8 cellular contexts compared by ENCODE assay signal in genomic region chr10:14010083-14010551, GRCh38.
DNase-seq lines count a peak whose midpoint lies in the region; ATAC-seq, FAIRE-seq and TF ChIP-seq lines count a peak whose summit lies in the region.

No MANE protein-coding gene starts in this region.

- no peaks in the 10 kb centered on the region for H3K9me3 ChIP-seq in CD8-positive, alpha-beta T cell (ENCODE audit: low read length)
- no peaks in the 10 kb centered on the region for H3K9me3 ChIP-seq in muscle layer of duodenum (ENCODE audit: control insufficient read depth in 1 of 2, low read length in 2 of 2)

- H3K4me3 Mint-ChIP-seq in CD8-positive, alpha-beta T cell, result peak overlapping the region; percentile 84

- no peak for DNase-seq in CD8-positive, alpha-beta T cell
- DNase-seq in brain microvascular endothelial cell (peak; percentile 71), NCI-H774 (lab: John Stamatoyannopoulos, UW) (no peak), NOMO-1 treated with DMSO at 0.1 percent for 48 hours (lab: John Stamatoyannopoulos, UW; ENCODE audit: unreplicated experiment) (no peak), GM19239 (ENCODE audit: insufficient read length, low spot score) (no peak)

- H3K27me3 Mint-ChIP-seq in CD8-positive, alpha-beta T cell (ENCODE audit: low read depth), result no peaks in the 10 kb centered on the region

- FAIRE-seq in GM19239 (lab: Jason Lieb, UNC), result no peak

- peaks cover 32% of the 10 kb centered on the region for H3K4me1 ChIP-seq in CD8-positive, alpha-beta T cell (ENCODE audit: insufficient read depth, low read length)
- H3K4me1 ChIP-seq in muscle layer of duodenum (ENCODE audit: control insufficient read depth in 1 of 2, insufficient read depth in 2 of 2, low read length in 2 of 2), result peaks cover 0 to 20% of the 10 kb centered on the region in 2 donors

- POLR2A ChIA-PET in CD8-positive, alpha-beta T cell (lab: Charles Lee), result no interaction called here

- peak overlapping the region; percentile 91 for H3K27ac Mint-ChIP-seq in CD8-positive, alpha-beta T cell

- peak overlapping the region; percentile 42 for H3K4me3 ChIP-seq in CD8-positive, alpha-beta T cell (ENCODE audit: low read depth, low read length)
- H3K4me3 ChIP-seq in brain microvascular endothelial cell (ENCODE audit: low read depth, low read length) (peak overlapping the region; percentile 59), muscle layer of duodenum (ENCODE audit: low read depth in 1 of 2, low read length in 2 of 2) (peak overlapping the region; percentile 28 to 52)

- in situ Hi-C loops in brain microvascular endothelial cell (cut with HindIII; ENCODE audit: low pct_ligation_motif_present, low sequenced_read_pairs), result no loop called here

- H3K27ac ChIP-seq in CD8-positive, alpha-beta T cell (ENCODE audit: low read depth, low read length), result no peak overlapping the region
- peak overlapping the region; percentile 99 for H3K27ac ChIP-seq in brain microvascular endothelial cell
- H3K27ac ChIP-seq in muscle layer of duodenum (ENCODE audit: low read length), result no peak overlapping the region

- no peaks in the 10 kb centered on the region for H3K9me3 Mint-ChIP-seq in CD8-positive, alpha-beta T cell

- no peaks in the 10 kb centered on the region for H3K36me3 ChIP-seq in CD8-positive, alpha-beta T cell (ENCODE audit: insufficient read depth, low read length)
- H3K36me3 ChIP-seq in brain microvascular endothelial cell (replicated peaks) (no peaks in the 10 kb centered on the region), muscle layer of duodenum (ENCODE audit: control insufficient read depth in 1 of 2, insufficient read depth in 2 of 2, low read length in 2 of 2) (peaks cover 0 to 12% of the 10 kb centered on the region in 2 donors)

- intact Hi-C loops in CD8-positive, alpha-beta T cell (cut with DNase I, micrococcal nuclease), result loop anchor here in 1 of 2 experiments (2.0 kb wide), 2 partner anchors 23 to 219 kb away; no protein-coding TSS in a partner anchor

- H3K4me1 Mint-ChIP-seq in CD8-positive, alpha-beta T cell (ENCODE audit: low read depth), result peaks cover 41% of the 10 kb centered on the region

- no peak for TF ChIP-seq CTCF in CD8-positive, alpha-beta T cell (IDR thresholded peaks at IDR 0.05)
- TF ChIP-seq CTCF in brain microvascular endothelial cell (IDR thresholded peaks at IDR 0.05; ENCODE audit: low read depth, low read length, missing control alignments), result no peak

- no peaks in the 10 kb centered on the region for H3K27me3 ChIP-seq in CD8-positive, alpha-beta T cell (ENCODE audit: insufficient read depth, low read length)
- H3K27me3 ChIP-seq in brain microvascular endothelial cell (replicated peaks) (no peaks in the 10 kb centered on the region), muscle layer of duodenum (ENCODE audit: low read depth, low read length) (no peaks in the 10 kb centered on the region)

- no peaks in the 10 kb centered on the region for H3K36me3 Mint-ChIP-seq in CD8-positive, alpha-beta T cell

- CTCF ChIA-PET in CD8-positive, alpha-beta T cell (lab: Charles Lee), result interaction anchor here (1.1 kb wide), 1 partner anchor 16 kb away, joined by 4 read pairs; no protein-coding TSS in a partner anchor

- no peak for ATAC-seq in CD8-positive, alpha-beta T cell
- ATAC-seq in HG03196 (IDR thresholded peaks at IDR 0.05; ENCODE audit: unreplicated experiment), result peak; percentile 17
- no peak for ATAC-seq in HG02973 (IDR thresholded peaks at IDR 0.05; ENCODE audit: unreplicated experiment)
